Comparison of ENCODE assay signal across 25 cellular contexts in genomic region chr1:239244084-239244483, GRCh38.
"Had no signal": no experiment of that assay in that cellular context is flagged by ENCODE, and none has a peak within 500 bp of the region (broad histone marks: within the 10 kb centered on the region; RNA-seq: fewer than 3 reads in every experiment).

No MANE protein-coding gene starts in this region.

- H3K4me1 ChIP-seq: esophagus squamous epithelium, gastrocnemius medialis, heart right ventricle, left lung, lower lobe of right lung had no signal

- H3K36me3 ChIP-seq: esophagus squamous epithelium, gastrocnemius medialis, heart right ventricle, left lung, lower lobe of right lung had no signal

- H3K9me3 ChIP-seq: esophagus squamous epithelium, gastrocnemius medialis, left lung, lower lobe of right lung, mucosa of descending colon had no signal

- DNase-seq: cortex of kidney; effector CD8-positive, alpha-beta T cell; effector memory CD8-positive, alpha-beta T cell; endodermal cell; erythroblast; esophagus squamous epithelium; foreskin fibroblast; foreskin melanocyte; gastrocnemius medialis; glutamatergic neuron; head of caudate nucleus; heart right ventricle; hippocampal formation; left cardiac atrium; left lung; left ventricle myocardium superior; lower lobe of right lung; mesenchymal stem cell; mucosa of descending colon; naive B cell; naive thymus-derived CD8-positive, alpha-beta T cell had no signal

- H3K27ac ChIP-seq: epithelial cell of prostate, esophagus squamous epithelium, gastrocnemius medialis, heart right ventricle, left lung, lower lobe of right lung had no signal

- H3K4me3 ChIP-seq: esophagus squamous epithelium, gastrocnemius medialis, heart right ventricle, left lung, lower lobe of right lung, mucosa of descending colon had no signal

- ATAC-seq: effector memory CD8-positive, alpha-beta T cell; esophagus mucosa; gastrocnemius medialis; heart right ventricle; left cardiac atrium; left lung; left ventricle myocardium superior; lower lobe of right lung; mucosa of descending colon; naive thymus-derived CD8-positive, alpha-beta T cell had no signal

- FAIRE-seq: endometrium, keratinocyte had no signal

- H3K27me3 ChIP-seq: esophagus squamous epithelium, gastrocnemius medialis, heart right ventricle, left lung had no signal
